In the genomic region with DNA sequence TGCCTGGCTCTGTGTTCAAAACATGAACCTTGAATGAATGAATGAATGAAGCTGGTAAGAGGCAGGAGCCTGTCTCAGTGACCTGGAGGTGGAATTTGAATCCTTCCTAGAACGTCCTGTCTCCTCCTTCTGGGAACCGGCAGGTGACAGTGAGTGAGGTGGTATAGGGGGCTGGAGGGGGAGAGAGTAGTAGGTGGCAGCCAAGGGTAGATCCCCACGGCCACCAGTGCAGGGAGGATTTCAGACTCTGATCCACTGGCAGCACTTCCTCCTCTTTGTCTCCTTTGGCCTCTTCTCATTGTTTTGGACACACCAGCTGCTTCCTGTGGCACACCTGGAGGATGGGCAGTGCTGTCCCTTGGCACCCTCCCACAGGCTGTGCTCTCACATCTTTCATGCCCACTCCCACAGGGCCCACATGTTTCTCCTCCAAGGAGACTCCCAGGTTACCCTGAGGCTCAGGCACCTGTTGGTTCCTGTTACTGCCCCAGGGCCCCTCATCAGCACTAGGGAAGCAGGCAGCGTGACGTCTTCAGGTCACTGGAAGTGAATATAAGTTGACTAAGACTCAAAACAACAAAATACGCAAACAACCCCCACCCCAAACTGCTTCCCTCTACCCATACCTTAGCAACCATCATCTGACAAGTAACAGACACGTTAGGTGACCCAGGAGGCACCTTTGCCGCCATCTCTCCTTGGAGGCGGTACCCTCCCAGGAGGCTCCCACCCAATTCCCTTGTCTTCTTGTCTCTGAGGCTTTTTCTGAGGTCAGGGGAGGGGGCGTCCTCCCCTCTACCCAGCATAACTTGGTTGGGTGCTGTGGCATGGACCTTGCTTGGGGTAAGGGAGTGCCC, we compare ENCODE assay signal across 1 cellular context.
A peak's percentile ranks its signal among the peaks of the same experiment; 100 is the strongest.
TF ChIP-seq lines count a peak whose summit lies in the region.

No MANE protein-coding gene starts in this region.

TF ChIP-seq in GM12878, 131 proteins besides CTCF, POLR2A, EP300 and RAD21:
- TF ChIP-seq TARDBP (IDR thresholded peaks at IDR 0.05; ENCODE audit: borderline replicate concordance) (no peak), SPI1 (IDR thresholded peaks at IDR 0.05; ENCODE audit: borderline replicate concordance, insufficient read depth, low read depth, low read length) (peak; percentile 32; the same call in 1 of the 2 replicates), ZNF24 (IDR thresholded peaks at IDR 0.05) (peak; percentile 68; the same call in 1 of the 2 replicates)
